ENCODE assay signal across 8 cellular contexts in the genomic region with DNA sequence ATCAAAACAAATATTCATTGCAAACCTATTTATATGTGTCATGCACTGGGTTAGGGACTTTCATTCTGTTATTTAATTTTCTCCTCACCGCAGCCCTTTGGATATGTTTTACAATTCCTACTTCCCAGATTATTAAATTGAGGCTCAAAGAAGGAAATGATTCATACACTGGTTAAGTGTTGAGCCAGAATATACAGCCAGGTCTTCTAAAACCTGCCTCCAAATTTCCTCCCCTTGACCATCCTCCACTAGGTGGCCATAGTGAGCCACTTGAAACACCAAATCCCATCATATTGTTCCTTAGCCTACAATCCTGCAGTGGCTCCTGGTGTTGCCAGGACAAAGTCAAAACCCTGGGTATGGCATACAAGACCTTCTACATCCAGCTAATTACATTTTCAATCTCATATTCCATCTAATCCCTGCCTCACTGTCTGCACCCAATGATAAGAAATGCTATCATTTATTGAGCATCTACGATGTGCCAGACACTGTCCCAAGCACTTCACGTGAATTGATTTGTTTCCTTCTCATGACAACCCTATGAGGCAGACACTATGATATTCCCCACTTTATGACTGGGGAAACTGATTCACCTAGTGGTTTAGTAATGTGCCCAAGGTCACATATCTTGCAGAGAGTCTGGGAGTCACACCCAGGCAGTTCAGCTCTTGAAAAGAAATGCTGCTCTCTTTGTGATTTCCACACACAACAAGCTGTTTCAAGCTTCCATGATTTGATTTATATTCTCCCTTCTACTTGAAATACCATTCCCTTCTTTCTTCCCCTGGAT. TPM values are rescaled to one million over a fixed set of nuclear protein-coding genes. Genes with fewer than 3 reads are reported as not detected.
DNase-seq lines count a peak whose midpoint lies in the region; TF ChIP-seq lines count a peak whose summit lies in the region.

No MANE protein-coding gene starts in this region.

- 59 to 65% methylated on average over 3 of the region's 3 CpGs for WGBS in transverse colon (ENCODE audit: low coverage in 1 of 2), 2 donors

- no peaks in the 10 kb centered on the region for H4K20me1 ChIP-seq in Loucy (ENCODE audit: insufficient read depth, low read length, poor library complexity, severe bottlenecking)

- no peak overlapping the region for H3K9ac ChIP-seq in Loucy (ENCODE audit: low read depth, low read length, poor library complexity, severe bottlenecking)

- no peaks in the 10 kb centered on the region for H3F3A ChIP-seq in Loucy (ENCODE audit: low read depth)

- H3K4me1 ChIP-seq in Loucy (ENCODE audit: insufficient read depth, low read length, poor library complexity, severe bottlenecking), result peaks cover 8% of the 10 kb centered on the region
- peaks cover 5 to 34% (median 23%) of the 10 kb centered on the region in 4 donors for H3K4me1 ChIP-seq in transverse colon

- no peak for TF ChIP-seq EP300 in transverse colon (IDR thresholded peaks at IDR 0.05; ENCODE audit: low read depth)

- no peaks in the 10 kb centered on the region for H3K36me3 ChIP-seq in Loucy (ENCODE audit: insufficient read depth, low read length)
- no peaks in the 10 kb centered on the region for H3K36me3 ChIP-seq in transverse colon

- H3K27me3 ChIP-seq in Loucy (ENCODE audit: insufficient read depth, low read length, poor library complexity, severe bottlenecking) (no peaks in the 10 kb centered on the region), transverse colon (no peaks in the 10 kb centered on the region)

- TF ChIP-seq CTCF in Loucy (conservative IDR thresholded peaks at IDR 0.05; ENCODE audit: low read length) (peak; percentile 92), transverse colon (IDR thresholded peaks at IDR 0.05) (peak; percentile 64 to 82 (median 73))

- peak; percentile 77 for DNase-seq in ELF-1 (ENCODE audit: low read depth, low spot score)
- peak; percentile 76 for DNase-seq in amniotic epithelial cell (ENCODE audit: low read depth)
- peak; percentile 73 for DNase-seq in iPS-NIHi7 (ENCODE audit: extremely low spot score)
- peak; percentile 53 for DNase-seq in transverse colon
- no peak for DNase-seq in activated CD4-positive, alpha-beta T cell treated with anti-CD3 and anti-CD28 coated beads for 4 hours
- DNase-seq in activated T-cell treated with anti-CD3 and anti-CD28 coated beads for 4 hours, result no peak
- no peak for DNase-seq in GOT3 (lab: John Stamatoyannopoulos, UW)

- intact Hi-C loops in transverse colon (cut with DNase I; ENCODE audit: low total_unique reads), result no loop called here

- no peak for TF ChIP-seq POLR2A in transverse colon (IDR thresholded peaks at IDR 0.05)

- H3K4me2 ChIP-seq in Loucy (ENCODE audit: low read depth, low read length, poor library complexity, severe bottlenecking), result no peak overlapping the region

- in situ Hi-C loops in transverse colon (cut with MboI; ENCODE audit: low pct_ligation_motif_present in 1 of 4, low pct_unique_long_range_greater_than_20kb in 1 of 4, low sequenced_read_pairs in 3 of 4), result loop anchor here in 3 of 4 donors (10.0 kb wide), 1 partner anchor 155 kb away; a partner anchor contains a TSS

- no peaks in the 10 kb centered on the region for H3K79me2 ChIP-seq in Loucy (ENCODE audit: insufficient read depth, low read length)

- no peaks in the 10 kb centered on the region for H3K9me2 ChIP-seq in Loucy (replicated peaks; ENCODE audit: low read depth, low read length)

- H3K4me3 ChIP-seq in Loucy (ENCODE audit: low read length, poor library complexity, severe bottlenecking), result no peak overlapping the region
- no peak overlapping the region for H3K4me3 ChIP-seq in transverse colon

- H3K9me3 ChIP-seq in Loucy (ENCODE audit: insufficient read depth, low read depth, low read length) (no peaks in the 10 kb centered on the region), transverse colon (no peaks in the 10 kb centered on the region)

- H2AFZ ChIP-seq in Loucy (ENCODE audit: low read length), result no peak overlapping the region

- peak overlapping the region in 3 of 4 donors; percentile 47 to 59 (median 54) for H3K27ac ChIP-seq in transverse colon

RNA-seq across cellular contexts. Expression of a gene that starts 23.6 kb away (rescaled TPM):
- 10 to 100 TPM in 2 of 4 donors, 1 to 10 TPM in 2; 8.2 to 18.3 (median 12.6) TPM for total RNA-seq in transverse colon

Comparison
In these comparisons a context has a peak if more than half of its experiments do, and no peak if none do; other contexts are left out.
1. DNase-seq: peak in ELF-1 (single experiment), amniotic epithelial cell (single experiment), iPS-NIHi7 (single experiment) and transverse colon (single experiment); none in activated CD4-positive, alpha-beta T cell treated with anti-CD3 and anti-CD28 coated beads for 4 hours (0 of 2), activated T-cell treated with anti-CD3 and anti-CD28 coated beads for 4 hours (single experiment) and GOT3 (single experiment).